Comparison of ENCODE assay signal across 35 cellular contexts in genomic region chr16:80417706-80418105, GRCh38.
"Had no signal": no experiment of that assay in that cellular context is flagged by ENCODE, and none has a peak within 500 bp of the region (broad histone marks: within the 10 kb centered on the region; RNA-seq: fewer than 3 reads in every experiment).

No MANE protein-coding gene starts in this region.

- H3K27ac ChIP-seq: Peyer's patch, SJSA1, VCaP had no signal

- H3K4me3 Mint-ChIP-seq: activated CD4-positive, alpha-beta memory T cell treated with anti-CD3 and anti-CD28 coated beads, Interleukin-2, amount 10 ng/mL, durations not matched to agents 7 days and 5 days; activated CD8-positive, alpha-beta memory T cell treated with anti-CD3 and anti-CD28 coated beads, Interleukin-2, amount 10 ng/mL, durations not matched to agents 7 days and 5 days; activated naive CD4-positive, alpha-beta T cell treated with anti-CD3 and anti-CD28 coated beads, Interleukin-2, amount 10 ng/mL, durations not matched to agents 7 days and 5 days; activated naive CD8-positive, alpha-beta T cell; activated naive CD8-positive, alpha-beta T cell treated with anti-CD3 and anti-CD28 coated beads, Interleukin-2, amount 50 U/mL, for 24 hours; brain; T-helper 1 cell treated with Interleukin-12 subunit alpha and Interleukin-12 subunit beta and Interleukin-4 antibody, amounts not matched to agents 30 μg/mL and 1 μg/mL, for 36 hours; T-helper 2 cell treated with Interferon-gamma antibody and Interleukin-4, amounts not matched to agents 5 μg/mL and 100 μg/mL, for 36 hours had no signal

- ATAC-seq: activated CD8-positive, alpha-beta memory T cell treated with anti-CD3 and anti-CD28 coated beads, Interleukin-2, amount 10 ng/mL, durations not matched to agents 7 days and 5 days; activated naive CD8-positive, alpha-beta T cell treated with anti-CD3 and anti-CD28 coated beads, Interleukin-2, amount 50 U/mL, for 24 hours; PC-3 had no signal

- H3K9me3 ChIP-seq: Peyer's patch, SJSA1, SK-N-SH had no signal

- H3K27me3 ChIP-seq: Peyer's patch, SJSA1 had no signal

- H3K9ac ChIP-seq: SK-N-SH had no signal

- H3K36me3 Mint-ChIP-seq: activated CD8-positive, alpha-beta memory T cell treated with anti-CD3 and anti-CD28 coated beads, Interleukin-2, amount 10 ng/mL, durations not matched to agents 7 days and 5 days; activated naive CD4-positive, alpha-beta T cell treated with anti-CD3 and anti-CD28 coated beads, Interleukin-2, amount 10 ng/mL, durations not matched to agents 7 days and 5 days; activated naive CD8-positive, alpha-beta T cell; brain had no signal

- H3K4me2 ChIP-seq: SK-N-SH had no signal

- H3K4me3 ChIP-seq: Peyer's patch, SJSA1 had no signal

- H3K36me3 ChIP-seq: Peyer's patch, SJSA1 had no signal

- H3K9me3 Mint-ChIP-seq: activated CD4-positive, alpha-beta memory T cell treated with anti-CD3 and anti-CD28 coated beads, Interleukin-2, amount 10 ng/mL, durations not matched to agents 7 days and 5 days; activated naive CD4-positive, alpha-beta T cell treated with anti-CD3 and anti-CD28 coated beads, Interleukin-2, amount 10 ng/mL, durations not matched to agents 7 days and 5 days; activated naive CD8-positive, alpha-beta T cell treated with anti-CD3 and anti-CD28 coated beads, Interleukin-2, amount 50 U/mL, for 24 hours; brain; T-helper 1 cell treated with Interleukin-12 subunit alpha and Interleukin-12 subunit beta and Interleukin-4 antibody, amounts not matched to agents 30 μg/mL and 1 μg/mL, for 36 hours; T-helper 2 cell treated with Interferon-gamma antibody and Interleukin-4, amounts not matched to agents 5 μg/mL and 100 μg/mL, for 36 hours had no signal

- DNase-seq: activated CD4-positive, alpha-beta memory T cell treated with anti-CD3 and anti-CD28 coated beads, Interleukin-2, amount 10 ng/mL, durations not matched to agents 7 days and 5 days; activated CD4-positive, alpha-beta T cell treated with anti-CD3 and anti-CD28 coated beads for 1 hour; activated CD4-positive, alpha-beta T cell treated with anti-CD3 and anti-CD28 coated beads for 48 hours; activated CD4-positive, CD25-positive, alpha-beta regulatory T cell; activated CD8-positive, alpha-beta memory T cell treated with anti-CD3 and anti-CD28 coated beads for 24 hours; activated CD8-positive, alpha-beta memory T cell treated with anti-CD3 and anti-CD28 coated beads, Interleukin-2, amount 10 ng/mL, durations not matched to agents 7 days and 5 days; activated CD8-positive, alpha-beta memory T cell treated with anti-CD3 and anti-CD28 coated beads, Interleukin-2, amount 50 U/mL, for 48 hours; activated effector memory CD4-positive, alpha-beta T cell treated with Interleukin-2 at 50 U/mL for 16 hours; activated naive CD4-positive, alpha-beta T cell treated with anti-CD3 and anti-CD28 coated beads, Interleukin-2, amount 10 ng/mL, durations not matched to agents 7 days and 5 days; activated naive CD8-positive, alpha-beta T cell treated with anti-CD3 and anti-CD28 coated beads, Interleukin-2, amount 50 U/mL, for 24 hours; activated T-cell treated with anti-CD3 and anti-CD28 coated beads, Interleukin-2, amount 50 U/mL, for 48 hours; anterior cingulate cortex; caudate nucleus; cerebellar nuclear complex; Karpas-422; NCI-H1105 treated with DMSO at 0.1 percent for 48 hours; NCI-H1436; NCI-H1694; NCI-H1930; NCI-H2081 treated with DMSO at 0.1 percent for 48 hours; NCI-H226; NCI-H446 treated with DMSO at 0.1 percent for 48 hours; NCI-H524 treated with DMSO at 0.1 percent for 48 hours; PC-3; Peyer's patch; RPMI8226; SHP77 treated with DMSO at 0.1 percent for 48 hours; SK-N-SH had no signal

- H3K4me1 ChIP-seq: Peyer's patch, SJSA1 had no signal

- H3K27ac Mint-ChIP-seq: activated CD4-positive, alpha-beta memory T cell treated with anti-CD3 and anti-CD28 coated beads, Interleukin-2, amount 10 ng/mL, durations not matched to agents 7 days and 5 days; activated CD8-positive, alpha-beta memory T cell treated with anti-CD3 and anti-CD28 coated beads, Interleukin-2, amount 10 ng/mL, durations not matched to agents 7 days and 5 days; activated naive CD4-positive, alpha-beta T cell treated with anti-CD3 and anti-CD28 coated beads, Interleukin-2, amount 10 ng/mL, durations not matched to agents 7 days and 5 days; activated naive CD8-positive, alpha-beta T cell; activated naive CD8-positive, alpha-beta T cell treated with anti-CD3 and anti-CD28 coated beads, Interleukin-2, amount 50 U/mL, for 24 hours; brain; T-helper 1 cell treated with Interleukin-12 subunit alpha and Interleukin-12 subunit beta and Interleukin-4 antibody, amounts not matched to agents 30 μg/mL and 1 μg/mL, for 36 hours; T-helper 2 cell treated with Interferon-gamma antibody and Interleukin-4, amounts not matched to agents 5 μg/mL and 100 μg/mL, for 36 hours had no signal

- H3K4me1 Mint-ChIP-seq: activated CD4-positive, alpha-beta memory T cell treated with anti-CD3 and anti-CD28 coated beads, Interleukin-2, amount 10 ng/mL, durations not matched to agents 7 days and 5 days; activated CD8-positive, alpha-beta memory T cell treated with anti-CD3 and anti-CD28 coated beads, Interleukin-2, amount 10 ng/mL, durations not matched to agents 7 days and 5 days; activated naive CD4-positive, alpha-beta T cell treated with anti-CD3 and anti-CD28 coated beads, Interleukin-2, amount 10 ng/mL, durations not matched to agents 7 days and 5 days; activated naive CD8-positive, alpha-beta T cell treated with anti-CD3 and anti-CD28 coated beads, Interleukin-2, amount 50 U/mL, for 24 hours; brain had no signal

- FAIRE-seq: bronchial epithelial cell had no signal
